9 cellular contexts compared by ENCODE assay signal in genomic region chr12:120115066-120115465, GRCh38. TPM values are rescaled to one million over a fixed set of nuclear protein-coding genes. Genes with fewer than 3 reads are reported as not detected.
DNase-seq lines count a peak whose midpoint lies in the region; TF ChIP-seq lines count a peak whose summit lies in the region.
"Had no signal": no experiment of that assay in that cellular context is flagged by ENCODE, and none has a peak within 500 bp of the region (broad histone marks: within the 10 kb centered on the region; RNA-seq: fewer than 3 reads in every experiment).

No MANE protein-coding gene starts in this region.

- peak overlapping the region; percentile 95 for H3K4me3 Mint-ChIP-seq in activated naive CD4-positive, alpha-beta T cell treated with anti-CD3 and anti-CD28 coated beads, Interleukin-2, amount 10 ng/mL, durations not matched to agents 7 days and 5 days
- H3K4me3 Mint-ChIP-seq in activated naive CD8-positive, alpha-beta T cell treated with anti-CD3 and anti-CD28 coated beads for 36 hours = peak overlapping the region; percentile 98
- peak overlapping the region; percentile 97 for H3K4me3 Mint-ChIP-seq in type B pancreatic cell

- no peaks in the 10 kb centered on the region for H3K27me3 Mint-ChIP-seq in activated naive CD4-positive, alpha-beta T cell treated with anti-CD3 and anti-CD28 coated beads, Interleukin-2, amount 10 ng/mL, durations not matched to agents 7 days and 5 days
- no peaks in the 10 kb centered on the region for H3K27me3 Mint-ChIP-seq in activated naive CD8-positive, alpha-beta T cell treated with anti-CD3 and anti-CD28 coated beads for 36 hours
- no peaks in the 10 kb centered on the region for H3K27me3 Mint-ChIP-seq in type B pancreatic cell

- H3K27ac Mint-ChIP-seq in activated naive CD4-positive, alpha-beta T cell treated with anti-CD3 and anti-CD28 coated beads, Interleukin-2, amount 10 ng/mL, durations not matched to agents 7 days and 5 days = peak overlapping the region; percentile 6
- no peak overlapping the region for H3K27ac Mint-ChIP-seq in activated naive CD8-positive, alpha-beta T cell treated with anti-CD3 and anti-CD28 coated beads for 36 hours
- peak overlapping the region; percentile 94 for H3K27ac Mint-ChIP-seq in type B pancreatic cell

- CTCF ChIA-PET in activated naive CD4-positive, alpha-beta T cell treated with anti-CD3 and anti-CD28 coated beads, Interleukin-2, amount 10 ng/mL, durations not matched to agents 7 days and 5 days (lab: Charles Lee) = interaction anchor here (0.8 kb wide), 1 partner anchor 28 kb away, joined by 3 read pairs; no protein-coding TSS in a partner anchor

- no peak for TF ChIP-seq CTCF in type B pancreatic cell (conservative IDR thresholded peaks at IDR 0.05)

- DNase-seq in activated naive CD4-positive, alpha-beta T cell treated with anti-CD3 and anti-CD28 coated beads, Interleukin-2, amount 10 ng/mL, durations not matched to agents 7 days and 5 days = no peak
- no peak for DNase-seq in activated naive CD4-positive, alpha-beta T cell (lab: John Stamatoyannopoulos, UW)
- no peak for DNase-seq in activated naive CD8-positive, alpha-beta T cell treated with anti-CD3 and anti-CD28 coated beads for 36 hours
- DNase-seq in kidney tubule cell (ENCODE audit: low spot score) = peak; percentile 28
- no peak for DNase-seq in type B pancreatic cell (ENCODE audit: extremely low spot score, unreplicated experiment)
- no peak for DNase-seq in iPS-NIHi7 (ENCODE audit: extremely low spot score)
- DNase-seq in COLO829 (ENCODE audit: low spot score) = no peak
- no peak for DNase-seq in NCI-H2107 treated with DMSO at 0.1 percent for 48 hours (lab: John Stamatoyannopoulos, UW; ENCODE audit: unreplicated experiment)
- DNase-seq: NCI-H1694 treated with DMSO at 0.1 percent for 48 hours had no signal

- peaks cover 51% of the 10 kb centered on the region for H3K36me3 Mint-ChIP-seq in activated naive CD4-positive, alpha-beta T cell treated with anti-CD3 and anti-CD28 coated beads, Interleukin-2, amount 10 ng/mL, durations not matched to agents 7 days and 5 days
- peaks cover 40% of the 10 kb centered on the region for H3K36me3 Mint-ChIP-seq in activated naive CD8-positive, alpha-beta T cell treated with anti-CD3 and anti-CD28 coated beads for 36 hours
- H3K36me3 Mint-ChIP-seq in type B pancreatic cell = peaks cover 19% of the 10 kb centered on the region

- peaks cover 81% of the 10 kb centered on the region for H3K4me1 Mint-ChIP-seq in activated naive CD4-positive, alpha-beta T cell treated with anti-CD3 and anti-CD28 coated beads, Interleukin-2, amount 10 ng/mL, durations not matched to agents 7 days and 5 days
- H3K4me1 Mint-ChIP-seq in activated naive CD8-positive, alpha-beta T cell treated with anti-CD3 and anti-CD28 coated beads for 36 hours = peaks cover 61% of the 10 kb centered on the region
- H3K4me1 Mint-ChIP-seq in type B pancreatic cell (ENCODE audit: unreplicated experiment) = peaks cover 45% of the 10 kb centered on the region

- no peaks in the 10 kb centered on the region for H3K9me3 Mint-ChIP-seq in activated naive CD4-positive, alpha-beta T cell treated with anti-CD3 and anti-CD28 coated beads, Interleukin-2, amount 10 ng/mL, durations not matched to agents 7 days and 5 days
- H3K9me3 Mint-ChIP-seq in activated naive CD8-positive, alpha-beta T cell treated with anti-CD3 and anti-CD28 coated beads for 36 hours = no peaks in the 10 kb centered on the region
- no peaks in the 10 kb centered on the region for H3K9me3 Mint-ChIP-seq in type B pancreatic cell

RNA-seq across cellular contexts. Expression of gene RAB35, which starts 1.5 kb away (rescaled TPM):
- total RNA-seq in activated naive CD8-positive, alpha-beta T cell treated with anti-CD3 and anti-CD28 coated beads for 36 hours = 10 to 100 TPM; 53.8 to 54.3 TPM
- 42.3 and 47.1 TPM in 2 replicates for total RNA-seq in type B pancreatic cell (ENCODE audit: low replicate concordance)
